7 cellular contexts compared by ENCODE assay signal in the genomic region with DNA sequence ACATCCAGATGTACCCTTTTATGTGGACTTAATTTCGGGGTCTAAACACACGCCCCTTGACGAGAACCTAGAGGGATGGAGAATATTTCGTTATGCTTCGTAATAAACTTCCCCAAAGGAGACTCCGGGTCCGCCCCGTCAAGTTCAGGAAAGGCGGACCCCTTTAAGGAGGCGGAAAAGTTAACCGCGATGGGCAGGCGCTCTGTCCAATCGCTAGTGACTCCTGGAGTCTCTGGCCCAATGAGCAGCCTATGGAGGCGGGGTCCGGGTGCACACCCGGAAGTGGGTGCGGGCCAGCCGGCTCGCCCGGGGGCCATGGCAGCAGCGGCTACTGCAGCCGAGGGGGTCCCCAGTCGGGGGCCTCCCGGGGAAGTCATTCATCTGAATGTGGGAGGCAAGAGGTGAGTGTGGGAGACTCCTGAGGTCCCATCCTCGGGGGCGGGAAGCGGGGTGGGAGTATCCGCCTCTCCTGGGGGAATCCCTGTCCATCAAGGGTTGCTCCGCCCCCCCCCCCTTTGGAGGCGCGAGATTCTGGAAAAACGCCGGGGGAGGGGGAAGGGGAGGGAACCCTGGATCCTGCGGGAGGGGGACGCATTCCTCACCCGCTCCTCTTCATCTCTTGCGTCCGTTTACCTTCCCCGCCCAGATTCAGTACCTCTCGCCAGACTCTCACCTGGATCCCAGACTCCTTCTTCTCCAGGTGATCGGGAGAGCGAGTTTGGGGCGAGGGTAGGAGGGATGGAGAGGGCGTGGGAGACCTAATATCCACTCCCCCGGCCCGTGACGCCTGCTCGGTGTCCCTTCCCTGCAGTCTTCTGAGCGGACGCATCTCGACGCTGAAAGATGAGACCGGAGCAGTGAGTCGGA. TPM values are rescaled to one million over a fixed set of nuclear protein-coding genes. Genes with fewer than 3 reads are reported as not detected.
A peak's percentile ranks its signal among the peaks of the same experiment; 100 is the strongest.
DNase-seq lines count a peak whose midpoint lies in the region; ATAC-seq and TF ChIP-seq lines count a peak whose summit lies in the region.

A gene with protein sequence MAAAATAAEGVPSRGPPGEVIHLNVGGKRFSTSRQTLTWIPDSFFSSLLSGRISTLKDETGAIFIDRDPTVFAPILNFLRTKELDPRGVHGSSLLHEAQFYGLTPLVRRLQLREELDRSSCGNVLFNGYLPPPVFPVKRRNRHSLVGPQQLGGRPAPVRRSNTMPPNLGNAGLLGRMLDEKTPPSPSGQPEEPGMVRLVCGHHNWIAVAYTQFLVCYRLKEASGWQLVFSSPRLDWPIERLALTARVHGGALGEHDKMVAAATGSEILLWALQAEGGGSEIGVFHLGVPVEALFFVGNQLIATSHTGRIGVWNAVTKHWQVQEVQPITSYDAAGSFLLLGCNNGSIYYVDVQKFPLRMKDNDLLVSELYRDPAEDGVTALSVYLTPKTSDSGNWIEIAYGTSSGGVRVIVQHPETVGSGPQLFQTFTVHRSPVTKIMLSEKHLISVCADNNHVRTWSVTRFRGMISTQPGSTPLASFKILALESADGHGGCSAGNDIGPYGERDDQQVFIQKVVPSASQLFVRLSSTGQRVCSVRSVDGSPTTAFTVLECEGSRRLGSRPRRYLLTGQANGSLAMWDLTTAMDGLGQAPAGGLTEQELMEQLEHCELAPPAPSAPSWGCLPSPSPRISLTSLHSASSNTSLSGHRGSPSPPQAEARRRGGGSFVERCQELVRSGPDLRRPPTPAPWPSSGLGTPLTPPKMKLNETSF (plus strand): TSS at position 289 of the 867 bp plus-strand sequence. CDS start 27 bp downstream, at position 316.

- H3K4me3 ChIP-seq in hepatocyte (peak within 1 kb of the TSS; percentile 63), retinal pigment epithelial cell (ENCODE audit: low read length) (peak within 1 kb of the TSS; percentile 91)

- TF ChIP-seq CTCF in hepatocyte (IDR thresholded peaks at IDR 0.05; ENCODE audit: poor library complexity) (no peak), retinal pigment epithelial cell (conservative IDR thresholded peaks at IDR 0.05; ENCODE audit: low read depth, low read length) (no peak)

- peak within 1 kb of the TSS; percentile 85 for H2AFZ ChIP-seq in hepatocyte

- H4K20me1 ChIP-seq in hepatocyte (ENCODE audit: insufficient read depth, poor library complexity, severe bottlenecking): no peaks in the 10 kb centered on the region

- no peaks in the 10 kb centered on the region for H3K27me3 ChIP-seq in hepatocyte

- no peaks in the 10 kb centered on the region for H3K79me2 ChIP-seq in hepatocyte

- DNase-seq in NCI-H2081 (lab: John Stamatoyannopoulos, UW) (peak; percentile 88 to 94), T1000 (lab: John Stamatoyannopoulos, UW) (peak; percentile 92), astrocyte of the hippocampus (ENCODE audit: low read depth, low spot score) (peak; percentile 98), hepatocyte (ENCODE audit: low spot score) (peak; percentile 96), retinal pigment epithelial cell (ENCODE audit: low read depth) (peak; percentile 69)

- WGBS in hepatocyte (ENCODE audit: low lambda C conversion rate, missing lambda C conversion rate): 2% methylated on average over 40 of the region's 55 CpGs

- no peak within 1 kb of the TSS for H3K27ac ChIP-seq in hepatocyte

- H3K4me1 ChIP-seq in hepatocyte (ENCODE audit: insufficient read depth): no peaks in the 10 kb centered on the region

- peak; percentile 96 for ATAC-seq in GM18511 (IDR thresholded peaks at IDR 0.05; ENCODE audit: unreplicated experiment)
- peak; percentile 95 for ATAC-seq in HG03039 (IDR thresholded peaks at IDR 0.05; ENCODE audit: unreplicated experiment)

- H3K4me2 ChIP-seq in hepatocyte: peak within 1 kb of the TSS; percentile 89

- H3K9me2 ChIP-seq in hepatocyte (replicated peaks; ENCODE audit: insufficient read depth): no peaks in the 10 kb centered on the region

- H3K36me3 ChIP-seq in hepatocyte (replicated peaks; ENCODE audit: insufficient read depth, low read depth): no peaks in the 10 kb centered on the region

- no peaks in the 10 kb centered on the region for H3K9me3 ChIP-seq in hepatocyte (ENCODE audit: low read depth)

RNA-seq across cellular contexts. Expression of the gene that starts here (rescaled TPM):
- 22.6 and 44.6 TPM in 2 replicates for total RNA-seq in hepatocyte
- 81.3 and 83.6 TPM in 2 replicates for polyA plus RNA-seq in hepatocyte
